In the genomic region with DNA sequence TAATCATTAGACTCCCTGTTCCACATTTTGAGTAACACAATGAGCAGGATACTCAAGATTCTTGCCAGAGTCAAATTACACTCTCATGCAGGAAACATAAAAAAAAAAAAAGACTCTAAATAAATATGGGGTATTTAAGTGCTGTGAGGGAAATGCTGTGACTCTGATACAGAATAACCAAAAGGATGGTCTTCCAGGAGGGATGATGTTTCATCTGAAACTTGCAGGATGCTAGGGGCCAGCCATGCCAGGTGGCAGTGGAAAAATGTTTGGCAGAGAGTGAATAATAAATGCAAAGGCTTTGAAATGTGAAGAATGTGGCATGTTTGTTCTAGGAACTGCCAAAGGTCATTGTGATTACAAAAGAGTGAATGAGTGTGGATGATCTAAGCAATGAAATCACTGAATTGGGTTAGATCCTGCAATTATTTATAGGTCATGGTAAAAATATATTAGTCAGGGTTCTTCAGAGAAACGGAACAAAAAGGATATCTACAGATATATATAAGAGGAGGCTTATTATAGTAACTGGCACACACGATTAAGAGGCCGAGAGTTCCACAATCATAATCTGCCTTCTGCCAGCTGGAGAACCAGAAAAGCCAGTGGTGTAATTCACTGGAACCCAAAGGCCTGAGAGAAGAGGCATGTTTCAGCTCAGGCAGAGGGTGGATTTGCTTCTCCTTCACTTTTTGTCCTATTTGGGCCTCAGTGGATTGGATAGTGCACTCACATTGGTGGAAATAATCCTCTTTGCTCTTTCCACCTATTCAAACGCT, we compare ENCODE assay signal across 9 cellular contexts.
DNase-seq lines count a peak whose midpoint lies in the region; ATAC-seq and TF ChIP-seq lines count a peak whose summit lies in the region.
"Had no signal": no experiment of that assay in that cellular context is flagged by ENCODE, and none has a peak within 500 bp of the region (broad histone marks: within the 10 kb centered on the region; RNA-seq: fewer than 3 reads in every experiment).

No MANE protein-coding gene starts in this region.

- DNase-seq in HCEC 1CT = peak; percentile 83
- DNase-seq in NCI-H82 treated with DMSO at 0.1 percent for 48 hours (lab: John Stamatoyannopoulos, UW; ENCODE audit: unreplicated experiment) = peak; percentile 84
- DNase-seq in epithelial cell of esophagus (ENCODE audit: low read depth) = peak; percentile 88
- no peak for DNase-seq in iPS-NIHi7 (ENCODE audit: extremely low spot score)
- DNase-seq in spleen = no peak
- DNase-seq in T-cell = no peak
- DNase-seq: stimulated activated CD4-positive, alpha-beta T cell treated with anti-CD3 and anti-CD28 coated beads, Interleukin-2, amount 100 ng/mL, for 24 hours had no signal

- H3K27me3 Mint-ChIP-seq in T-cell = no peaks in the 10 kb centered on the region

- POLR2A ChIA-PET in T-cell (lab: Charles Lee) = interaction anchor here in 1 of 2 donors (0.5 kb wide), 1 partner anchor 142 kb away, joined by 10 read pairs; no protein-coding TSS in a partner anchor

- TF ChIP-seq POLR2A in spleen (IDR thresholded peaks at IDR 0.05) = no peak

- ATAC-seq in GM21360 (IDR thresholded peaks at IDR 0.05; ENCODE audit: unreplicated experiment) = no peak
- ATAC-seq in T-cell (replicated peaks in 1 of 4) = no peak

- 61 to 69% (median 65%) methylated on average over 4 of the region's 4 CpGs for WGBS in spleen, 5 donors

- H3K27me3 ChIP-seq in neuron (ENCODE audit: insufficient read depth, low read length) (no peaks in the 10 kb centered on the region), spleen (replicated peaks in 1 of 7) (no peaks in the 10 kb centered on the region)

- H3K9me3 ChIP-seq in neuron (ENCODE audit: low read length) (no peaks in the 10 kb centered on the region), spleen (peaks cover 0 to 35% (median 6%) of the 10 kb centered on the region in 8 donors)

- H3K27ac Mint-ChIP-seq in T-cell = no peak overlapping the region

- no peak for TF ChIP-seq CTCF in epithelial cell of esophagus (IDR thresholded peaks at IDR 0.05; ENCODE audit: insufficient read depth, low read depth, low read length, missing control alignments)
- TF ChIP-seq CTCF in spleen (IDR thresholded peaks at IDR 0.05 in 8 of 11, conservative IDR thresholded peaks at IDR 0.05 in 3 of 11) = no peak

- peak overlapping the region; percentile 72 for H2AFZ ChIP-seq in neuron (ENCODE audit: low read depth, low read length)

- H3K36me3 ChIP-seq in neuron (ENCODE audit: insufficient read depth, low read length) (no peaks in the 10 kb centered on the region), spleen (no peaks in the 10 kb centered on the region)

- intact Hi-C loops in spleen (cut with DNase I; ENCODE audit: low total_unique reads) = no loop called here

- no peaks in the 10 kb centered on the region for H3K36me3 Mint-ChIP-seq in T-cell

- H3K4me1 ChIP-seq in neuron (ENCODE audit: insufficient read depth, low read length) (peaks cover 19% of the 10 kb centered on the region), spleen (no peaks in the 10 kb centered on the region)

- H3K9me3 Mint-ChIP-seq in T-cell = peaks cover 4 to 28% (median 15%) of the 10 kb centered on the region in 3 donors

- CTCF ChIA-PET in T-cell (lab: Charles Lee) = no interaction called here

- H3K4me3 Mint-ChIP-seq in T-cell = no peak overlapping the region

- H3K4me3 ChIP-seq in epithelial cell of esophagus (ENCODE audit: low read length) = no peak overlapping the region
- peak overlapping the region; percentile 13 for H3K4me3 ChIP-seq in neuron (ENCODE audit: low read length)
- no peak overlapping the region for H3K4me3 ChIP-seq in spleen

- no peaks in the 10 kb centered on the region for H3K4me1 Mint-ChIP-seq in T-cell

- no peak overlapping the region for H3K27ac ChIP-seq in spleen

Comparison
In these comparisons a context has a peak if more than half of its experiments do, and no peak if none do; other contexts are left out.
1. DNase-seq: peak in HCEC 1CT (single experiment), NCI-H82 treated with DMSO at 0.1 percent for 48 hours (single experiment) and epithelial cell of esophagus (single experiment); none in iPS-NIHi7 (single experiment), spleen (single experiment) and T-cell (0 of 34).